ENCODE assay signal across 24 cellular contexts in genomic region chr12:7373226-7373625, GRCh38.
DNase-seq lines count a peak whose midpoint lies in the region; ATAC-seq and TF ChIP-seq lines count a peak whose summit lies in the region.
"Had no signal": no experiment of that assay in that cellular context is flagged by ENCODE, and none has a peak within 500 bp of the region (broad histone marks: within the 10 kb centered on the region; RNA-seq: fewer than 3 reads in every experiment).

No MANE protein-coding gene starts in this region.

- H3K27me3 Mint-ChIP-seq in endothelial cell (ENCODE audit: unreplicated experiment): peaks cover 1% of the 10 kb centered on the region

- H3K9me3 Mint-ChIP-seq in endothelial cell (ENCODE audit: unreplicated experiment): no peaks in the 10 kb centered on the region
- H3K9me3 Mint-ChIP-seq: activated CD4-positive, alpha-beta T cell treated with anti-CD3 and anti-CD28 coated beads, Interleukin-2, amount 10 ng/mL, durations not matched to agents 7 days and 5 days; activated T-helper 1 cell treated with anti-CD3 and anti-CD28 coated beads, Interleukin-12 subunit alpha, Interleukin-12 subunit beta, Interleukin-2, Interleukin-4 antibody, amounts not matched to agents 30 ng/mL and 10 ng/mL and 1 ng/mL, durations not matched to agents 14 hours and 24 hours and 36 hours had no signal

- no peaks in the 10 kb centered on the region for H3K4me1 Mint-ChIP-seq in endothelial cell (ENCODE audit: unreplicated experiment)
- H3K4me1 Mint-ChIP-seq: activated CD4-positive, alpha-beta T cell treated with anti-CD3 and anti-CD28 coated beads, Interleukin-2, amount 10 ng/mL, durations not matched to agents 7 days and 5 days; activated CD8-positive, alpha-beta memory T cell treated with anti-CD3 and anti-CD28 coated beads, Interleukin-2, amount 10 ng/mL, durations not matched to agents 7 days and 5 days had no signal

- TF ChIP-seq CTCF in endothelial cell (IDR thresholded peaks at IDR 0.05; ENCODE audit: unreplicated experiment): no peak

- ATAC-seq in HG02642 (IDR thresholded peaks at IDR 0.05; ENCODE audit: poor library complexity, unreplicated experiment): no peak
- ATAC-seq: activated CD8-positive, alpha-beta memory T cell treated with anti-CD3 and anti-CD28 coated beads, Interleukin-2, amount 10 ng/mL, durations not matched to agents 7 days and 5 days; stimulated activated naive CD8-positive, alpha-beta T cell treated with anti-CD3 and anti-CD28 coated beads, Interleukin-15, Interleukin-2, amounts not matched to agents 100 U/mL and 50 U/mL, for 24 hours had no signal

- DNase-seq in DMS 273 treated with DMSO at 0.1 percent for 48 hours (lab: John Stamatoyannopoulos, UW) (peak; percentile 83), NCI-H524 (lab: John Stamatoyannopoulos, UW) (peak; percentile 87 to 98), cerebellar cortex (ENCODE audit: low spot score) (peak; percentile 1), occipital lobe (lab: John Stamatoyannopoulos, UW) (peak; percentile 33), endothelial cell (ENCODE audit: low spot score) (no peak), RPMI8226 (no peak)
- DNase-seq in stimulated activated naive CD4-positive, alpha-beta T cell treated with Interleukin-2 at 50 U/mL for 16 hours (lab: John Stamatoyannopoulos, UW): no peak
- DNase-seq: activated CD4-positive, alpha-beta T cell treated with anti-CD3 and anti-CD28 coated beads, Interleukin-2, amount 10 ng/mL, durations not matched to agents 7 days and 5 days; activated CD8-positive, alpha-beta memory T cell treated with anti-CD3 and anti-CD28 coated beads, Interleukin-2, amount 10 ng/mL, durations not matched to agents 7 days and 5 days; activated naive CD4-positive, alpha-beta T cell treated with anti-CD3 and anti-CD28 coated beads, Interleukin-2, amount 50 U/mL, for 16 hours; GDM1; IMR-90; kidney glomerular epithelial cell; NCI-H1105 treated with DMSO at 0.1 percent for 48 hours; NCI-H2107; NCI-H510A treated with DMSO at 0.1 percent for 48 hours; nucleus accumbens; SK-N-SH; stimulated activated CD4-positive, alpha-beta T cell treated with anti-CD3 and anti-CD28 coated beads, Interleukin-4, amount 100 ng/mL, for 1 hour; stimulated activated naive CD8-positive, alpha-beta T cell treated with anti-CD3 and anti-CD28 coated beads, Interleukin-15, Interleukin-2, amounts not matched to agents 100 U/mL and 50 U/mL, for 24 hours; thyroid gland had no signal

- H3K27ac Mint-ChIP-seq in endothelial cell (ENCODE audit: unreplicated experiment): no peak overlapping the region
- H3K27ac Mint-ChIP-seq: activated CD4-positive, alpha-beta T cell treated with anti-CD3 and anti-CD28 coated beads, Interleukin-2, amount 10 ng/mL, durations not matched to agents 7 days and 5 days; activated CD8-positive, alpha-beta memory T cell treated with anti-CD3 and anti-CD28 coated beads, Interleukin-2, amount 10 ng/mL, durations not matched to agents 7 days and 5 days; activated T-helper 1 cell treated with anti-CD3 and anti-CD28 coated beads, Interleukin-12 subunit alpha, Interleukin-12 subunit beta, Interleukin-2, Interleukin-4 antibody, amounts not matched to agents 30 ng/mL and 10 ng/mL and 1 ng/mL, durations not matched to agents 14 hours and 24 hours and 36 hours; dendritic cell treated with granulocyte-macrophage colony-stimulating factor and Interleukin-4, amounts not matched to agents 40 ng/mL and 50 ng/mL, for 4 days had no signal

- H3K36me3 Mint-ChIP-seq in endothelial cell (ENCODE audit: low read depth, unreplicated experiment): no peaks in the 10 kb centered on the region
- H3K36me3 Mint-ChIP-seq: activated CD8-positive, alpha-beta memory T cell treated with anti-CD3 and anti-CD28 coated beads, Interleukin-2, amount 10 ng/mL, durations not matched to agents 7 days and 5 days had no signal

- no peak overlapping the region for H3K4me3 Mint-ChIP-seq in endothelial cell (ENCODE audit: unreplicated experiment)
- H3K4me3 Mint-ChIP-seq: activated CD4-positive, alpha-beta T cell treated with anti-CD3 and anti-CD28 coated beads, Interleukin-2, amount 10 ng/mL, durations not matched to agents 7 days and 5 days; activated CD8-positive, alpha-beta memory T cell treated with anti-CD3 and anti-CD28 coated beads, Interleukin-2, amount 10 ng/mL, durations not matched to agents 7 days and 5 days; activated T-helper 1 cell treated with anti-CD3 and anti-CD28 coated beads, Interleukin-12 subunit alpha, Interleukin-12 subunit beta, Interleukin-2, Interleukin-4 antibody, amounts not matched to agents 30 ng/mL and 10 ng/mL and 1 ng/mL, durations not matched to agents 14 hours and 24 hours and 36 hours; dendritic cell treated with granulocyte-macrophage colony-stimulating factor and Interleukin-4, amounts not matched to agents 40 ng/mL and 50 ng/mL, for 4 days had no signal

Comparison
In these comparisons a context has a peak if more than half of its experiments do, and no peak if none do; other contexts are left out.
1. DNase-seq: peak in DMS 273 treated with DMSO at 0.1 percent for 48 hours (single experiment), NCI-H524 (2 of 2), cerebellar cortex (single experiment) and occipital lobe (single experiment); none in endothelial cell (single experiment), stimulated activated naive CD4-positive, alpha-beta T cell treated with Interleukin-2 at 50 U/mL for 16 hours (single experiment) and RPMI8226 (single experiment).